14 cellular contexts compared by ENCODE assay signal in the genomic region with DNA sequence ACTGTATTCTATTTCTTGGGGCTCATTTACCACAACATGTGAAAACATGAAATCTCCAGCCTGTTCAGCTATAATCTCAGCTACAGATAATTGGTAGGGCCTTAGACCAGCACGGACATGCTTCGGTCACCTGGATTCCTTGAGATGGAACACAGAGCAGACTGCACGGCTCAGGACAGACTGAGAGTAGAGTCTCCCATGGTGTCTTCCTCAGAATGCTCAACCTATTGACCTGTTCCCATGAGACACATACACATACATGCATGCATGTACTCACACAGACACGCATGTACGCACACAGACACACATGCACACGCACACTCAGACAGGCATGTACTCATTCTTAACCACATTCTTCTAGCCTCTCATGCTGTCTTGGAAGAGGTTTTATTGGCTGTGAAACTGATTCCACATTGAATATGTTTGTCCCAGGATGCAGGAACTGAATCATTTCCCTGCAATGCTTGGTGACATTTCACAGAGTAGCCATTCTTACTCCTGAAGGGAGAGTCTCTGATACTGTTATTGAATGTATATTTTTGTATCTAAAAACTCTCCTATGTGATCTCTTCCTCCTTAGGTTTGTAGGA. TPM values are rescaled to one million over a fixed set of nuclear protein-coding genes. Genes with fewer than 3 reads are reported as not detected.
DNase-seq lines count a peak whose midpoint lies in the region; ATAC-seq, FAIRE-seq and TF ChIP-seq lines count a peak whose summit lies in the region.
"Had no signal": no experiment of that assay in that cellular context is flagged by ENCODE, and none has a peak within 500 bp of the region (broad histone marks: within the 10 kb centered on the region; RNA-seq: fewer than 3 reads in every experiment).

No MANE protein-coding gene starts in this region.

- H3K9me3 Mint-ChIP-seq in chondrocyte (ENCODE audit: low read depth) = no peaks in the 10 kb centered on the region
- H3K9me3 Mint-ChIP-seq in CD8-positive, alpha-beta memory T cell = no peaks in the 10 kb centered on the region
- H3K9me3 Mint-ChIP-seq: stimulated activated memory B cell treated with anti-CD40 and anti-IgM and Interleukin-4, amounts not matched to agents 10 μg/mL and 1 μg/mL and 100 μg/mL, for 72 hours had no signal

- H3K4me1 ChIP-seq in right lobe of liver (peaks cover 0 to 24% (median 4%) of the 10 kb centered on the region in 4 donors), HepG2 (ENCODE audit: insufficient read depth, low read length) (peaks cover 8% of the 10 kb centered on the region)
- no peaks in the 10 kb centered on the region for H3K4me1 ChIP-seq in CD8-positive, alpha-beta memory T cell (ENCODE audit: insufficient read depth, low read length)
- H3K4me1 ChIP-seq: Peyer's patch had no signal

- peaks cover 37% of the 10 kb centered on the region for H3K4me1 Mint-ChIP-seq in chondrocyte (ENCODE audit: low read depth)
- no peaks in the 10 kb centered on the region for H3K4me1 Mint-ChIP-seq in CD8-positive, alpha-beta memory T cell
- H3K4me1 Mint-ChIP-seq: stimulated activated memory B cell treated with anti-CD40 and anti-IgM and Interleukin-4, amounts not matched to agents 10 μg/mL and 1 μg/mL and 100 μg/mL, for 72 hours had no signal

- no peak overlapping the region for H3K4me3 Mint-ChIP-seq in chondrocyte (ENCODE audit: unreplicated experiment)
- no peak overlapping the region for H3K4me3 Mint-ChIP-seq in CD8-positive, alpha-beta memory T cell
- H3K4me3 Mint-ChIP-seq: stimulated activated memory B cell treated with anti-CD40 and anti-IgM and Interleukin-4, amounts not matched to agents 10 μg/mL and 1 μg/mL and 100 μg/mL, for 72 hours had no signal

- no peak overlapping the region for H3K9ac ChIP-seq in HepG2 (ENCODE audit: insufficient read depth, low read depth, low read length)

- no peak overlapping the region for H2AFZ ChIP-seq in HepG2 (ENCODE audit: low read length)

- TF ChIP-seq EP300 in HepG2 (IDR thresholded peaks at IDR 0.05; ENCODE audit: low read depth in 2 of 2, low read length in 2 of 2) (no peak), HepG2 (CRISPR knock-in tag; IDR thresholded peaks at IDR 0.05; ENCODE audit: borderline replicate concordance) (no peak)

- no peaks in the 10 kb centered on the region for H4K20me1 ChIP-seq in HepG2 (ENCODE audit: insufficient read depth, low read length)

- no peak for FAIRE-seq in HepG2 (lab: Jason Lieb, UNC)
- FAIRE-seq: TTC549 had no signal

- H3K27me3 ChIP-seq in right lobe of liver = no peaks in the 10 kb centered on the region
- peaks cover 2 to 3% of the 10 kb centered on the region in 2 experiments; a peak in 2 of 5 replicates for H3K27me3 ChIP-seq in HepG2 (ENCODE audit: control insufficient read depth in 1 of 2, insufficient read depth in 2 of 2, low read length in 2 of 2)
- no peaks in the 10 kb centered on the region for H3K27me3 ChIP-seq in CD8-positive, alpha-beta memory T cell (ENCODE audit: insufficient read depth, low read length, poor library complexity, severe bottlenecking)
- H3K27me3 ChIP-seq: Peyer's patch had no signal

- no peak for TF ChIP-seq CTCF in right lobe of liver (IDR thresholded peaks at IDR 0.05)
- no peak for TF ChIP-seq CTCF in HepG2 (CRISPR knock-in tag; IDR thresholded peaks at IDR 0.05)
- TF ChIP-seq CTCF in chondrocyte (IDR thresholded peaks at IDR 0.05) = no peak

- no peaks in the 10 kb centered on the region for H3K27me3 Mint-ChIP-seq in chondrocyte (ENCODE audit: low read depth)
- H3K27me3 Mint-ChIP-seq in CD8-positive, alpha-beta memory T cell = peaks cover 5 to 31% of the 10 kb centered on the region in 2 donors

- POLR2A ChIA-PET in HepG2 (lab: Yijun Ruan, JAX) = no interaction called here
- POLR2A ChIA-PET in CD8-positive, alpha-beta memory T cell (lab: Charles Lee) = no interaction called here

- no peaks in the 10 kb centered on the region for H3K36me3 Mint-ChIP-seq in chondrocyte (ENCODE audit: low read depth)
- H3K36me3 Mint-ChIP-seq in CD8-positive, alpha-beta memory T cell = peaks cover 0 to 2% (median 0%) of the 10 kb centered on the region in 3 donors
- H3K36me3 Mint-ChIP-seq: stimulated activated memory B cell treated with anti-CD40 and anti-IgM and Interleukin-4, amounts not matched to agents 10 μg/mL and 1 μg/mL and 100 μg/mL, for 72 hours had no signal

- CTCF ChIA-PET in HepG2 (lab: Yijun Ruan, JAX; ENCODE audit: low intra/inter-chr PET ratio, low total read pairs) = no interaction called here
- CTCF ChIA-PET in CD8-positive, alpha-beta memory T cell (lab: Charles Lee) = no interaction called here

- no peaks in the 10 kb centered on the region for H3K9me3 ChIP-seq in right lobe of liver
- H3K9me3 ChIP-seq in HepG2 (ENCODE audit: low read length) = no peaks in the 10 kb centered on the region
- no peaks in the 10 kb centered on the region for H3K9me3 ChIP-seq in CD8-positive, alpha-beta memory T cell (ENCODE audit: low read length)
- H3K9me3 ChIP-seq: Peyer's patch had no signal

- in situ Hi-C loops in HepG2 (cut with HindIII; ENCODE audit: extremely low pct_ligation_motif_present, low pct_unique_long_range_greater_than_20kb) = no loop called here

- TF ChIP-seq RAD21 in HepG2 (CRISPR knock-in tag; IDR thresholded peaks at IDR 0.05) = no peak

- intact Hi-C loops in right lobe of liver (cut with DNase I) = no loop called here
- intact Hi-C loops in HepG2 (cut with micrococcal nuclease; ENCODE audit: unreplicated experiment) = no loop called here

- no TSS peak for BruUV-seq in HepG2 (replicated peaks; lab: Mats Ljungman, UMichigan)

- TF ChIP-seq POLR2A in right lobe of liver (IDR thresholded peaks at IDR 0.05) = no peak
- no peak for TF ChIP-seq POLR2A in HepG2 (IDR thresholded peaks at IDR 0.05; ENCODE audit: insufficient read depth in 1 of 2, low read depth in 2 of 2, low read length in 2 of 2)

- H3K27ac Mint-ChIP-seq in chondrocyte (ENCODE audit: unreplicated experiment) = peak overlapping the region; percentile 91
- no peak overlapping the region for H3K27ac Mint-ChIP-seq in CD8-positive, alpha-beta memory T cell
- H3K27ac Mint-ChIP-seq: stimulated activated memory B cell treated with anti-CD40 and anti-IgM and Interleukin-4, amounts not matched to agents 10 μg/mL and 1 μg/mL and 100 μg/mL, for 72 hours had no signal

- no peaks in the 10 kb centered on the region for H3K36me3 ChIP-seq in right lobe of liver
- no peaks in the 10 kb centered on the region for H3K36me3 ChIP-seq in HepG2 (replicated peaks in 1 of 2; ENCODE audit: control insufficient read depth in 1 of 2, insufficient read depth in 2 of 2, low read length in 2 of 2)
- H3K36me3 ChIP-seq in CD8-positive, alpha-beta memory T cell (ENCODE audit: insufficient read depth, low read length) = no peaks in the 10 kb centered on the region
- H3K36me3 ChIP-seq: Peyer's patch had no signal

- peak in 3 of 4 donors; percentile 9 to 62 (median 42) for ATAC-seq in right lobe of liver
- ATAC-seq in HepG2 = no peak
- no peak for ATAC-seq in HG02981 (IDR thresholded peaks at IDR 0.05; ENCODE audit: unreplicated experiment)
- ATAC-seq: stimulated activated memory B cell treated with anti-CD40 and anti-IgM and Interleukin-4, amounts not matched to agents 10 μg/mL and 1 μg/mL and 100 μg/mL, for 72 hours had no signal

- DNase-seq in right lobe of liver (no peak), HepG2 (ENCODE audit: low spot score) (no peak), chondrocyte (ENCODE audit: low spot score) (no peak), left kidney (ENCODE audit: low read depth, low spot score) (peak; percentile 9), NCI-H1436 treated with DMSO at 0.1 percent for 48 hours (lab: John Stamatoyannopoulos, UW) (no peak)
- no peak for DNase-seq in CD8-positive, alpha-beta memory T cell
- no peak for DNase-seq in activated effector memory CD4-positive, alpha-beta T cell treated with Interleukin-2 at 50 U/mL for 16 hours
- DNase-seq: GF-D8; NCI-H2081; Peyer's patch; stimulated activated CD4-positive, alpha-beta T cell treated with anti-CD3 and anti-CD28 coated beads, Interleukin-12 subunit alpha, Interleukin-12 subunit beta, amount 100 ng/mL, for 4 hours had no signal

- no peak overlapping the region for H3K4me3 ChIP-seq in right lobe of liver
- no peak overlapping the region for H3K4me3 ChIP-seq in HepG2 (replicated peaks in 1 of 3; ENCODE audit: insufficient read depth in 1 of 3, low read depth in 2 of 3, low read length in 3 of 3)
- no peak overlapping the region for H3K4me3 ChIP-seq in CD8-positive, alpha-beta memory T cell (ENCODE audit: low read length)
- H3K4me3 ChIP-seq: Peyer's patch had no signal

- H3K27ac ChIP-seq in right lobe of liver = peak overlapping the region in 1 of 3 donors; percentile 39
- H3K27ac ChIP-seq in HepG2 (ENCODE audit: extremely low read length, insufficient read depth, low read length) = no peak overlapping the region
- no peak overlapping the region for H3K27ac ChIP-seq in CD8-positive, alpha-beta memory T cell (ENCODE audit: low read depth, low read length)
- H3K27ac ChIP-seq: Peyer's patch had no signal

- H3K4me2 ChIP-seq in HepG2 (ENCODE audit: low read depth, low read length) = no peak overlapping the region

- H3K79me2 ChIP-seq in HepG2 (ENCODE audit: insufficient read depth, low read length) = no peaks in the 10 kb centered on the region

- WGBS in right lobe of liver (ENCODE audit: insufficient coverage, low coverage, low lambda C conversion rate, missing lambda C conversion rate) = 92% methylated on average over 5 of the region's 6 CpGs
- 98% methylated on average over 5 of the region's 6 CpGs for WGBS in HepG2 (ENCODE audit: low lambda C conversion rate)

RNA-seq across cellular contexts. Expression of gene BZW1, which starts 23.5 kb away (rescaled TPM):
- total RNA-seq in right lobe of liver = 100 to 1,000 TPM; 176 to 239 (median 210) TPM
- 384 and 709 TPM in 2 replicates for total RNA-seq in HepG2 (2016; rRNA removed; fragmentation: Illumina TruSeq; extraction: Trizol)
- 49.4 and 52.0 TPM in 2 replicates for total RNA-seq in HepG2 (2016; cell fraction: cytosol; rRNA removed; fragmentation: Illumina TruSeq; extraction: Trizol; ENCODE audit: low read depth)
- total RNA-seq in HepG2 (2016; cell fraction: insoluble cytoplasmic fraction; rRNA removed; fragmentation: Illumina TruSeq; extraction: Trizol) = 384 and 712 TPM in 2 replicates
- total RNA-seq in HepG2 (2016; cell fraction: membrane; rRNA removed; fragmentation: Illumina TruSeq; extraction: Trizol) = 128 and 149 TPM in 2 replicates
- total RNA-seq in HepG2 (2016; cell fraction: nucleus; rRNA removed; fragmentation: Illumina TruSeq; extraction: Trizol) = 204 and 212 TPM in 2 replicates
- 102 and 106 TPM in 2 replicates for polyA plus RNA-seq in HepG2 (2011; rRNA removed)
- 66.0 and 86.9 TPM in 2 replicates for polyA plus RNA-seq in HepG2 (2011; cell fraction: cytosol; rRNA removed)
- 34.9 and 38.3 TPM in 2 replicates for polyA plus RNA-seq in HepG2 (2011; cell fraction: nucleus; rRNA removed)
- polyA plus RNA-seq in HepG2 (2012) = 149 and 200 TPM in 2 replicates
- polyA plus RNA-seq in HepG2 (2016; cell fraction: cytosol; fragmentation: Illumina TruSeq; extraction: Trizol; ENCODE audit: low read depth) = 39.8 and 47.1 TPM in 2 replicates
- 442 and 506 TPM in 2 replicates for polyA plus RNA-seq in HepG2 (2016; cell fraction: insoluble cytoplasmic fraction; fragmentation: Illumina TruSeq; extraction: Trizol; ENCODE audit: low read depth)
- polyA plus RNA-seq in HepG2 (2016; cell fraction: membrane; fragmentation: Illumina TruSeq; extraction: Trizol; ENCODE audit: low read depth) = 90.4 and 101 TPM in 2 replicates
- 131 and 143 TPM in 2 replicates for polyA plus RNA-seq in HepG2 (2016; cell fraction: nucleus; fragmentation: Illumina TruSeq; extraction: Trizol; ENCODE audit: insufficient read depth, low read depth)
- polyA minus RNA-seq in HepG2 (2011; rRNA and poly(A)+ RNA removed; ENCODE audit: low replicate concordance) = 198 and 668 TPM in 2 replicates
- 190 and 223 TPM in 2 replicates for polyA minus RNA-seq in HepG2 (2011; cell fraction: cytosol; rRNA and poly(A)+ RNA removed)
- 207 and 220 TPM in 2 replicates for polyA minus RNA-seq in HepG2 (2011; cell fraction: nucleus; rRNA and poly(A)+ RNA removed)
- 191 to 201 TPM (median 194 TPM) in 3 replicates for total RNA-seq in chondrocyte
- total RNA-seq in CD8-positive, alpha-beta memory T cell = 100 to 1,000 TPM; 495 to 533 TPM
- 252 TPM for polyA plus RNA-seq in CD8-positive, alpha-beta memory T cell

Comparison
In these comparisons a context has a peak if more than half of its experiments do, and no peak if none do; other contexts are left out.
1. ATAC-seq: peak in right lobe of liver (3 of 4); none in HepG2 (single experiment) and HG02981 (single experiment).